ENCODE assay signal across 10 cellular contexts in the genomic region with DNA sequence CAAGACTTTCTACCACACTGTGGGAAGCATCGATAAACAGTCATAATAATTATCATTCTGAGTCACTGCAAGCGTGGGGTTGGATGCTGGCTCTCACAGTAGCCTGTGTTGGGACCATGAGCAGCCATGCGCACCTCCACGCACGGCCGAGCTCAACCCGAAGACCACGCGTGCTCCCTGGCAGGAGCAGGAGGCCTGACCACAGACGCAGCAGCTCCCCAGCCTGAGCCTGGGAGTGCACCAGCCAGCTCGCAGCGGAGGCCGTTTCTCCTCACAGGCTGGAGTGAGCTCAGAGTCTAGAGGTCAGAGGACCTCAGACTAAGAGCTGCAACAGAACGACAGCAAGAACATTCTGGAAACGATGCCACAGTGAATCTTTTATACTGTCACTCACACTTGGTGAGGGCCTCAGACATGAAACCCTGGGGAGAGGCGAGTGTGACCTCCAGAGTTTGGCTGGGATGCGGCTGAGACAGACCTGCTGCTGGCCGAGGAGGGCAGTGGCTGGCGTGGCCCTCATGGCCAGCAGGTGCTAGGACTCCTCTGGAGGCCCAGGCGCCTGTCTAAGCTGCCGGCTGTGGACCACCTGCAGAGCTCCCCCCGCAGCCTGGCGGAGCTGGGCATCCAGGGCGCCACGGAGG. TPM values are rescaled to one million over a fixed set of nuclear protein-coding genes. Genes with fewer than 3 reads are reported as not detected.
DNase-seq lines count a peak whose midpoint lies in the region; ATAC-seq and TF ChIP-seq lines count a peak whose summit lies in the region.
"Had no signal": no experiment of that assay in that cellular context is flagged by ENCODE, and none has a peak within 500 bp of the region (broad histone marks: within the 10 kb centered on the region; RNA-seq: fewer than 3 reads in every experiment).

No MANE protein-coding gene starts in this region.

- H3K9ac ChIP-seq in GM23248 (no peak overlapping the region), neural progenitor cell (no peak overlapping the region)

- no peak overlapping the region for H3K4me3 Mint-ChIP-seq in activated T-helper 17 cell treated with anti-CD3 and anti-CD28 coated beads, Interleukin-2, amount 50 U/mL, for 72 hours
- no peak overlapping the region for H3K4me3 Mint-ChIP-seq in neural progenitor cell

- peak overlapping the region; percentile 55 for H3K27ac Mint-ChIP-seq in activated T-helper 17 cell treated with anti-CD3 and anti-CD28 coated beads, Interleukin-2, amount 50 U/mL, for 72 hours
- peak overlapping the region; percentile 72 for H3K27ac Mint-ChIP-seq in neural progenitor cell

- H3K4me2 ChIP-seq in GM23248 (ENCODE audit: unreplicated experiment) (no peak overlapping the region), neural progenitor cell (no peak overlapping the region), hepatocyte (no peak overlapping the region)

- H3K4me3 ChIP-seq in GM23248 (no peak overlapping the region), neural progenitor cell (no peak overlapping the region), hepatocyte (no peak overlapping the region)
- H3K4me3 ChIP-seq: sigmoid colon had no signal

- no peak overlapping the region for H2AFZ ChIP-seq in GM23248
- no peak overlapping the region for H2AFZ ChIP-seq in neural progenitor cell (replicated peaks)
- no peak overlapping the region for H2AFZ ChIP-seq in hepatocyte

- peak; percentile 73 for ATAC-seq in activated T-helper 17 cell treated with anti-CD3 and anti-CD28 coated beads, Interleukin-2, amount 50 U/mL, for 72 hours (replicated peaks)
- ATAC-seq in HG02973 (IDR thresholded peaks at IDR 0.05; ENCODE audit: unreplicated experiment), result no peak

- no peaks in the 10 kb centered on the region for H3K9me3 ChIP-seq in GM23248 (ENCODE audit: low read depth)
- no peaks in the 10 kb centered on the region for H3K9me3 ChIP-seq in neural progenitor cell (ENCODE audit: low read depth)
- H3K9me3 ChIP-seq in hepatocyte (ENCODE audit: low read depth), result no peaks in the 10 kb centered on the region
- H3K9me3 ChIP-seq: sigmoid colon had no signal

- H3K27me3 ChIP-seq in GM23248 (replicated peaks; ENCODE audit: insufficient read depth) (no peaks in the 10 kb centered on the region), neural progenitor cell (no peaks in the 10 kb centered on the region), hepatocyte (no peaks in the 10 kb centered on the region)
- H3K27me3 ChIP-seq: sigmoid colon had no signal

- peaks cover 39% of the 10 kb centered on the region for H3K36me3 Mint-ChIP-seq in activated T-helper 17 cell treated with anti-CD3 and anti-CD28 coated beads, Interleukin-2, amount 50 U/mL, for 72 hours (ENCODE audit: low read depth)
- H3K36me3 Mint-ChIP-seq in neural progenitor cell, result peaks cover 4% of the 10 kb centered on the region

- H3K36me3 ChIP-seq in GM23248 (ENCODE audit: low read depth) (peaks cover 4% of the 10 kb centered on the region; the same call in 1 of the 2 replicates), neural progenitor cell (no peaks in the 10 kb centered on the region), hepatocyte (replicated peaks; ENCODE audit: insufficient read depth, low read depth) (no peaks in the 10 kb centered on the region)

- H3F3A ChIP-seq in GM23248 (ENCODE audit: insufficient read depth), result no peaks in the 10 kb centered on the region
- peaks cover 22% of the 10 kb centered on the region for H3F3A ChIP-seq in neural progenitor cell (ENCODE audit: low read depth)

- TF ChIP-seq CTCF in neural progenitor cell (IDR thresholded peaks at IDR 0.05) (no peak), hepatocyte (IDR thresholded peaks at IDR 0.05; ENCODE audit: poor library complexity) (no peak)

- H3K79me2 ChIP-seq in GM23248 (ENCODE audit: insufficient read depth) (peaks cover 21% of the 10 kb centered on the region), neural progenitor cell (ENCODE audit: low read depth) (peaks cover 6% of the 10 kb centered on the region), hepatocyte (peaks cover 11% of the 10 kb centered on the region)

- in situ Hi-C loops in GM23248 (cut with MboI), result no loop called here

- H4K20me1 ChIP-seq in GM23248 (ENCODE audit: insufficient read depth) (no peaks in the 10 kb centered on the region), neural progenitor cell (ENCODE audit: low read depth) (peaks cover 11% of the 10 kb centered on the region), hepatocyte (ENCODE audit: insufficient read depth, poor library complexity, severe bottlenecking) (no peaks in the 10 kb centered on the region)

- peaks cover 6% of the 10 kb centered on the region for H3K4me1 Mint-ChIP-seq in activated T-helper 17 cell treated with anti-CD3 and anti-CD28 coated beads, Interleukin-2, amount 50 U/mL, for 72 hours
- H3K4me1 Mint-ChIP-seq in neural progenitor cell, result peaks cover 17% of the 10 kb centered on the region

- DNase-seq in DMS 273 (lab: John Stamatoyannopoulos, UW; ENCODE audit: unreplicated experiment), result peak; percentile 34
- no peak for DNase-seq in DMS 273 treated with DMSO at 0.1 percent for 48 hours (lab: John Stamatoyannopoulos, UW)
- peak; percentile 36 for DNase-seq in GM23248
- DNase-seq in neural progenitor cell (ENCODE audit: low spot score), result no peak
- DNase-seq in DMS114 treated with DMSO at 0.1 percent for 48 hours (lab: John Stamatoyannopoulos, UW; ENCODE audit: unreplicated experiment), result no peak
- no peak for DNase-seq in hepatocyte (ENCODE audit: low spot score)
- DNase-seq: 8988T, sigmoid colon had no signal

- 83 to 86% methylated on average over 24 of the region's 25 CpGs for WGBS in GM23248 (ENCODE audit: low coverage in 1 of 2, low lambda C conversion rate in 2 of 2, missing lambda C conversion rate in 2 of 2), 2 experiments
- 89% methylated on average over 24 of the region's 25 CpGs for WGBS in hepatocyte (ENCODE audit: low lambda C conversion rate, missing lambda C conversion rate)

- H3K9me3 Mint-ChIP-seq in activated T-helper 17 cell treated with anti-CD3 and anti-CD28 coated beads, Interleukin-2, amount 50 U/mL, for 72 hours, result no peaks in the 10 kb centered on the region
- H3K9me3 Mint-ChIP-seq in neural progenitor cell, result no peaks in the 10 kb centered on the region

- H3K27me3 Mint-ChIP-seq in activated T-helper 17 cell treated with anti-CD3 and anti-CD28 coated beads, Interleukin-2, amount 50 U/mL, for 72 hours, result no peaks in the 10 kb centered on the region
- peaks cover 8% of the 10 kb centered on the region for H3K27me3 Mint-ChIP-seq in neural progenitor cell (ENCODE audit: insufficient read depth, low read depth)

- no peaks in the 10 kb centered on the region for H3K9me2 ChIP-seq in GM23248 (ENCODE audit: insufficient read depth)
- H3K9me2 ChIP-seq in hepatocyte (replicated peaks; ENCODE audit: insufficient read depth), result no peaks in the 10 kb centered on the region

- no peaks in the 10 kb centered on the region; the same call in 1 of the 2 replicates for H3K4me1 ChIP-seq in GM23248 (ENCODE audit: insufficient read depth)
- H3K4me1 ChIP-seq in neural progenitor cell, result peaks cover 2% of the 10 kb centered on the region
- H3K4me1 ChIP-seq in hepatocyte (ENCODE audit: insufficient read depth), result peaks cover 4% of the 10 kb centered on the region

- H3K27ac ChIP-seq in GM23248, result no peak overlapping the region
- no peak overlapping the region for H3K27ac ChIP-seq in neural progenitor cell
- H3K27ac ChIP-seq in hepatocyte, result no peak overlapping the region
- H3K27ac ChIP-seq: sigmoid colon had no signal

RNA-seq across cellular contexts. Expression of a gene that starts 6.0 kb away (rescaled TPM):
- total RNA-seq in GM23248 (2014; rRNA removed; shearing (Covaris generic)), result 17.2 and 53.1 TPM in 2 replicates
- polyA plus RNA-seq in GM23248 (2016; fragmentation: Nextera tagmentation; extraction: Ambion mirVana) (134 and 136 TPM in 2 replicates), hepatocyte (99.8 and 106 TPM in 2 replicates)
- 10 to 100 TPM; 33.4 to 68.0 TPM for total RNA-seq in activated T-helper 17 cell treated with anti-CD3 and anti-CD28 coated beads, Interleukin-2, amount 50 U/mL, for 72 hours
- total RNA-seq in neural progenitor cell (ENCODE audit: low replicate concordance) (29.8 and 34.7 TPM in 2 replicates), hepatocyte (22.0 and 25.8 TPM in 2 replicates)

RNA-seq across cellular contexts. Expression of a gene that starts 6.3 kb away (rescaled TPM):
- total RNA-seq in GM23248 (2014; rRNA removed; shearing (Covaris generic)), result 16.1 and 24.4 TPM in 2 replicates
- polyA plus RNA-seq in GM23248 (2016; fragmentation: Nextera tagmentation; extraction: Ambion mirVana), result 2.2 and 2.7 TPM in 2 replicates
- total RNA-seq in activated T-helper 17 cell treated with anti-CD3 and anti-CD28 coated beads, Interleukin-2, amount 50 U/mL, for 72 hours, result 10 to 100 TPM; 26.3 to 35.0 TPM
- 20.6 and 28.0 TPM in 2 replicates for total RNA-seq in neural progenitor cell (ENCODE audit: low replicate concordance)
- 13.7 and 34.1 TPM in 2 replicates for total RNA-seq in hepatocyte
- 44.3 and 59.2 TPM in 2 replicates for polyA plus RNA-seq in hepatocyte

RNA-seq across cellular contexts. Expression of a gene that starts 22.4 kb away (rescaled TPM):
- total RNA-seq in GM23248 (2014; rRNA removed; shearing (Covaris generic)), result 8.0 and 14.2 TPM in 2 replicates
- polyA plus RNA-seq in GM23248 (2016; fragmentation: Nextera tagmentation; extraction: Ambion mirVana), result 5.6 and 6.1 TPM in 2 replicates
- 10 to 100 TPM in 1 of 2 donors, 1 to 10 TPM in 1; 8.4 to 10.4 TPM for total RNA-seq in activated T-helper 17 cell treated with anti-CD3 and anti-CD28 coated beads, Interleukin-2, amount 50 U/mL, for 72 hours
- total RNA-seq in neural progenitor cell (ENCODE audit: low replicate concordance), result 7.7 and 40.9 TPM in 2 replicates
- 7.3 and 8.8 TPM in 2 replicates for total RNA-seq in hepatocyte
- polyA plus RNA-seq in hepatocyte, result 10.1 and 14.7 TPM in 2 replicates

RNA-seq across cellular contexts. Expression of a gene that starts 50.0 kb away (rescaled TPM):
- total RNA-seq in GM23248 (2014; rRNA removed; shearing (Covaris generic)), result 133 and 137 TPM in 2 replicates
- 58.6 and 61.8 TPM in 2 replicates for polyA plus RNA-seq in GM23248 (2016; fragmentation: Nextera tagmentation; extraction: Ambion mirVana)
- total RNA-seq in activated T-helper 17 cell treated with anti-CD3 and anti-CD28 coated beads, Interleukin-2, amount 50 U/mL, for 72 hours, result 10 to 100 TPM; 58.4 to 71.2 TPM
- 8.3 and 31.4 TPM in 2 replicates for total RNA-seq in neural progenitor cell (ENCODE audit: low replicate concordance)
- 71.3 and 91.4 TPM in 2 replicates for total RNA-seq in hepatocyte
- 123 and 124 TPM in 2 replicates for polyA plus RNA-seq in hepatocyte

Comparison
In these comparisons a context has a peak if more than half of its experiments do, and no peak if none do; other contexts are left out.
1. DNase-seq: peak in DMS 273 (single experiment) and GM23248 (single experiment); none in DMS 273 treated with DMSO at 0.1 percent for 48 hours (single experiment), neural progenitor cell (single experiment), DMS114 treated with DMSO at 0.1 percent for 48 hours (single experiment) and hepatocyte (single experiment).